In the genomic region with DNA sequence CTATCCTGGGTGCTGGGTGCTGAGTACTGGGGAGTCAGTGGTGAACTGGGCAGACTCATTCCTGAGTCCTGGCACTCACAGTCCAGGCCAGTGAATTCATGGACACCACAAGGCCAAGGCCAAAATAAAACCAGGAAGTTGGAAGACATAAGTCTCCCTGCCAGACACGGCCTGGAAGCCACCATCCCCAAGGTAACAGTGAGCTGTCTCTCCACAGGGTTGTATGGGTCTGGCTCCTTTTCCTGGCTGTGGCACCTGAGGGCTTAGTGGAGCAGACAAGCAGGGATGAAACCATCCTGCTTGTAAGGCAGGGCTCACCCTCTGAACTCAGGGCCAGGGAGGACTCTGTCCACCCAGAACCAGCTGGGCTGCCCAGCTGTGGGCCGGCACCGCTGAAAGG, we compare ENCODE assay signal across 2 cellular contexts.
TF ChIP-seq lines count a peak whose summit lies in the region.

No MANE protein-coding gene starts in this region.

TF ChIP-seq in H1, 55 proteins besides CTCF, POLR2A, EP300 and RAD21:
- TF ChIP-seq, protein P1, sequence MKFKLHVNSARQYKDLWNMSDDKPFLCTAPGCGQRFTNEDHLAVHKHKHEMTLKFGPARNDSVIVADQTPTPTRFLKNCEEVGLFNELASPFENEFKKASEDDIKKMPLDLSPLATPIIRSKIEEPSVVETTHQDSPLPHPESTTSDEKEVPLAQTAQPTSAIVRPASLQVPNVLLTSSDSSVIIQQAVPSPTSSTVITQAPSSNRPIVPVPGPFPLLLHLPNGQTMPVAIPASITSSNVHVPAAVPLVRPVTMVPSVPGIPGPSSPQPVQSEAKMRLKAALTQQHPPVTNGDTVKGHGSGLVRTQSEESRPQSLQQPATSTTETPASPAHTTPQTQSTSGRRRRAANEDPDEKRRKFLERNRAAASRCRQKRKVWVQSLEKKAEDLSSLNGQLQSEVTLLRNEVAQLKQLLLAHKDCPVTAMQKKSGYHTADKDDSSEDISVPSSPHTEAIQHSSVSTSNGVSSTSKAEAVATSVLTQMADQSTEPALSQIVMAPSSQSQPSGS (IDR thresholded peaks at IDR 0.05; ENCODE audit: low read length) = no peak
- TF ChIP-seq GTF2F1 (IDR thresholded peaks at IDR 0.05; ENCODE audit: borderline replicate concordance, low read depth, low read length) (no peak), NRF1 (IDR thresholded peaks at IDR 0.05; ENCODE audit: low read depth, low read length) (no peak), CHD2 (IDR thresholded peaks at IDR 0.05; ENCODE audit: low read length) (no peak), TBP (IDR thresholded peaks at IDR 0.05; ENCODE audit: low read depth, low read length) (no peak), KDM4A (IDR thresholded peaks at IDR 0.05; ENCODE audit: low read depth, low read length, severe bottlenecking) (no peak), TEAD4 (IDR thresholded peaks at IDR 0.05; ENCODE audit: low read depth, low read length) (no peak), TAF7 (optimal IDR thresholded peaks at IDR 0.05; ENCODE audit: borderline replicate concordance, low read depth, low read length) (no peak), SP4 (IDR thresholded peaks at IDR 0.05; ENCODE audit: low read length) (no peak), POU5F1 (IDR thresholded peaks at IDR 0.05; ENCODE audit: low read depth, low read length) (no peak), EGR1 (IDR thresholded peaks at IDR 0.05; ENCODE audit: borderline replicate concordance, low read depth, low read length) (no peak), EZH2 (IDR thresholded peaks at IDR 0.05; ENCODE audit: low read depth, low read length, severe bottlenecking) (no peak), CEBPB (IDR thresholded peaks at IDR 0.05; ENCODE audit: low read depth, low read length) (no peak), KDM1A (IDR thresholded peaks at IDR 0.05; ENCODE audit: borderline replicate concordance, low read length) (no peak), KDM5A (IDR thresholded peaks at IDR 0.05; ENCODE audit: low read length) (no peak), PHF8 (conservative IDR thresholded peaks at IDR 0.05; ENCODE audit: low read depth, low read length) (no peak), MAFK (IDR thresholded peaks at IDR 0.05; ENCODE audit: low read depth, low read length) (no peak)
- TF ChIP-seq, protein P2, sequence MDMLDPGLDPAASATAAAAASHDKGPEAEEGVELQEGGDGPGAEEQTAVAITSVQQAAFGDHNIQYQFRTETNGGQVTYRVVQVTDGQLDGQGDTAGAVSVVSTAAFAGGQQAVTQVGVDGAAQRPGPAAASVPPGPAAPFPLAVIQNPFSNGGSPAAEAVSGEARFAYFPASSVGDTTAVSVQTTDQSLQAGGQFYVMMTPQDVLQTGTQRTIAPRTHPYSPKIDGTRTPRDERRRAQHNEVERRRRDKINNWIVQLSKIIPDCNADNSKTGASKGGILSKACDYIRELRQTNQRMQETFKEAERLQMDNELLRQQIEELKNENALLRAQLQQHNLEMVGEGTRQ (IDR thresholded peaks at IDR 0.05; ENCODE audit: low read length) = no peak
- TF ChIP-seq, protein P3, sequence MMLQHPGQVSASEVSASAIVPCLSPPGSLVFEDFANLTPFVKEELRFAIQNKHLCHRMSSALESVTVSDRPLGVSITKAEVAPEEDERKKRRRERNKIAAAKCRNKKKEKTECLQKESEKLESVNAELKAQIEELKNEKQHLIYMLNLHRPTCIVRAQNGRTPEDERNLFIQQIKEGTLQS (IDR thresholded peaks at IDR 0.05; ENCODE audit: insufficient read depth, low read depth, low read length) = no peak
TF ChIP-seq in H1: peak in this region for 0.

TF ChIP-seq in WTC11, 78 proteins besides CTCF, POLR2A, EP300 and RAD21 (continued from another document):
- TF ChIP-seq, protein P4, sequence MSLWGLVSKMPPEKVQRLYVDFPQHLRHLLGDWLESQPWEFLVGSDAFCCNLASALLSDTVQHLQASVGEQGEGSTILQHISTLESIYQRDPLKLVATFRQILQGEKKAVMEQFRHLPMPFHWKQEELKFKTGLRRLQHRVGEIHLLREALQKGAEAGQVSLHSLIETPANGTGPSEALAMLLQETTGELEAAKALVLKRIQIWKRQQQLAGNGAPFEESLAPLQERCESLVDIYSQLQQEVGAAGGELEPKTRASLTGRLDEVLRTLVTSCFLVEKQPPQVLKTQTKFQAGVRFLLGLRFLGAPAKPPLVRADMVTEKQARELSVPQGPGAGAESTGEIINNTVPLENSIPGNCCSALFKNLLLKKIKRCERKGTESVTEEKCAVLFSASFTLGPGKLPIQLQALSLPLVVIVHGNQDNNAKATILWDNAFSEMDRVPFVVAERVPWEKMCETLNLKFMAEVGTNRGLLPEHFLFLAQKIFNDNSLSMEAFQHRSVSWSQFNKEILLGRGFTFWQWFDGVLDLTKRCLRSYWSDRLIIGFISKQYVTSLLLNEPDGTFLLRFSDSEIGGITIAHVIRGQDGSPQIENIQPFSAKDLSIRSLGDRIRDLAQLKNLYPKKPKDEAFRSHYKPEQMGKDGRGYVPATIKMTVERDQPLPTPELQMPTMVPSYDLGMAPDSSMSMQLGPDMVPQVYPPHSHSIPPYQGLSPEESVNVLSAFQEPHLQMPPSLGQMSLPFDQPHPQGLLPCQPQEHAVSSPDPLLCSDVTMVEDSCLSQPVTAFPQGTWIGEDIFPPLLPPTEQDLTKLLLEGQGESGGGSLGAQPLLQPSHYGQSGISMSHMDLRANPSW (CRISPR knock-in tag; conservative IDR thresholded peaks at IDR 0.05; ENCODE audit: low read depth) = no peak
- TF ChIP-seq ATF1 (CRISPR knock-in tag; IDR thresholded peaks at IDR 0.05) = no peak
- TF ChIP-seq MYBL2 (CRISPR knock-in tag; IDR thresholded peaks at IDR 0.05) = no peak
- no peak for TF ChIP-seq JAZF1 (CRISPR knock-in tag; IDR thresholded peaks at IDR 0.05)
- TF ChIP-seq, protein P5, sequence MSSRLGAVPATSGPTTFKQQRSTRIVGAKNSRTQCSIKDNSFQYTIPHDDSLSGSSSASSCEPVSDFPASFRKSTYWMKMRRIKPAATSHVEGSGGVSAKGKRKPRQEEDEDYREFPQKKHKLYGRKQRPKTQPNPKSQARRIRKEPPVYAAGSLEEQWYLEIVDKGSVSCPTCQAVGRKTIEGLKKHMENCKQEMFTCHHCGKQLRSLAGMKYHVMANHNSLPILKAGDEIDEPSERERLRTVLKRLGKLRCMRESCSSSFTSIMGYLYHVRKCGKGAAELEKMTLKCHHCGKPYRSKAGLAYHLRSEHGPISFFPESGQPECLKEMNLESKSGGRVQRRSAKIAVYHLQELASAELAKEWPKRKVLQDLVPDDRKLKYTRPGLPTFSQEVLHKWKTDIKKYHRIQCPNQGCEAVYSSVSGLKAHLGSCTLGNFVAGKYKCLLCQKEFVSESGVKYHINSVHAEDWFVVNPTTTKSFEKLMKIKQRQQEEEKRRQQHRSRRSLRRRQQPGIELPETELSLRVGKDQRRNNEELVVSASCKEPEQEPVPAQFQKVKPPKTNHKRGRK (CRISPR knock-in tag; IDR thresholded peaks at IDR 0.05; ENCODE audit: borderline replicate concordance) = no peak
- no peak for TF ChIP-seq ZNF317 (CRISPR knock-in tag; IDR thresholded peaks at IDR 0.05; ENCODE audit: borderline replicate concordance, low read depth)
- TF ChIP-seq NFYB (CRISPR knock-in tag; conservative IDR thresholded peaks at IDR 0.05; ENCODE audit: low read depth) = no peak
- TF ChIP-seq CREB1 (CRISPR knock-in tag; IDR thresholded peaks at IDR 0.05) = no peak
- TF ChIP-seq, protein P3 (CRISPR knock-in tag; conservative IDR thresholded peaks at IDR 0.05) = no peak
- TF ChIP-seq CREM (CRISPR knock-in tag; IDR thresholded peaks at IDR 0.05) = no peak
